11 cellular contexts compared by ENCODE assay signal in genomic region chr11:87141322-87141721, GRCh38.
"Had no signal": no experiment of that assay in that cellular context is flagged by ENCODE, and none has a peak within 500 bp of the region (broad histone marks: within the 10 kb centered on the region; RNA-seq: fewer than 3 reads in every experiment).

No MANE protein-coding gene starts in this region.

- DNase-seq: GM23248, GOT3, H7, H9, HCEC 1CT, HFFc6 had no signal

- H3K36me3 ChIP-seq: HAP-1 had no signal

- H3K4me3 ChIP-seq: GM23248, GM23338, HAP-1 had no signal

- H3K27ac ChIP-seq: GM23248 had no signal

- H3K4me2 ChIP-seq: GM23338 had no signal

- H3K9me3 ChIP-seq: HAP-1 had no signal

- H2AFZ ChIP-seq: GM23248, GM23338 had no signal

- FAIRE-seq: H1, H54 had no signal

- ATAC-seq: HCT116 had no signal

- H3K9ac ChIP-seq: GM23248 had no signal
